ENCODE assay signal across 10 cellular contexts in genomic region chr15:41512078-41512394, GRCh38. TPM values are rescaled to one million over a fixed set of nuclear protein-coding genes. Genes with fewer than 3 reads are reported as not detected.
DNase-seq lines count a peak whose midpoint lies in the region; ATAC-seq and TF ChIP-seq lines count a peak whose summit lies in the region.
"Had no signal": no experiment of that assay in that cellular context is flagged by ENCODE, and none has a peak within 500 bp of the region (broad histone marks: within the 10 kb centered on the region; RNA-seq: fewer than 3 reads in every experiment).

No MANE protein-coding gene starts in this region.

- H2AFZ ChIP-seq in SK-N-SH (ENCODE audit: low read depth), result no peak overlapping the region

- H3K4me1 Mint-ChIP-seq in T-helper 1 cell treated with Interleukin-12 subunit alpha and Interleukin-12 subunit beta and Interleukin-4 antibody, amounts not matched to agents 30 μg/mL and 1 μg/mL, for 36 hours (ENCODE audit: low read depth), result peaks cover 17% of the 10 kb centered on the region
- peaks cover 8% of the 10 kb centered on the region for H3K4me1 Mint-ChIP-seq in activated T-helper 17 cell treated with anti-CD3 and anti-CD28 coated beads, Interleukin-2, amount 50 U/mL, for 72 hours
- H3K4me1 Mint-ChIP-seq in immature natural killer cell, result peaks cover 26 to 27% of the 10 kb centered on the region in 2 donors
- peaks cover 28% of the 10 kb centered on the region for H3K4me1 Mint-ChIP-seq in stimulated activated naive CD8-positive, alpha-beta T cell treated with anti-CD3 and anti-CD28 coated beads, Interleukin-15, amount 100 ng/mL, for 72 hours

- peaks cover 7% of the 10 kb centered on the region; the same call in 1 of the 2 replicates for H3K27me3 ChIP-seq in SK-N-SH (ENCODE audit: insufficient read depth)

- H3K4me1 ChIP-seq in SK-N-SH (ENCODE audit: control insufficient read depth in 1 of 2, insufficient read depth in 2 of 2, low read depth in 1 of 2, low read length in 1 of 2), result peaks cover 0 to 13% of the 10 kb centered on the region in 2 experiments; a peak in 1 of 4 replicates

- no peaks in the 10 kb centered on the region for H3K9me2 ChIP-seq in SK-N-SH

- no peak overlapping the region for H3K4me3 ChIP-seq in SK-N-SH (ENCODE audit: low read depth in 2 of 2, low read length in 1 of 2)

- no peaks in the 10 kb centered on the region for H3K9me3 ChIP-seq in SK-N-SH

- no peak overlapping the region for H3K27ac Mint-ChIP-seq in T-helper 1 cell treated with Interleukin-12 subunit alpha and Interleukin-12 subunit beta and Interleukin-4 antibody, amounts not matched to agents 30 μg/mL and 1 μg/mL, for 36 hours
- no peak overlapping the region for H3K27ac Mint-ChIP-seq in activated T-helper 17 cell treated with anti-CD3 and anti-CD28 coated beads, Interleukin-2, amount 50 U/mL, for 72 hours
- peak overlapping the region in 1 of 6 donors; percentile 28 for H3K27ac Mint-ChIP-seq in immature natural killer cell
- peak overlapping the region in 1 of 2 donors; percentile 13 for H3K27ac Mint-ChIP-seq in stimulated activated naive CD8-positive, alpha-beta T cell treated with anti-CD3 and anti-CD28 coated beads, Interleukin-15, amount 100 ng/mL, for 72 hours

- H3K79me2 ChIP-seq in SK-N-SH (ENCODE audit: insufficient read depth), result no peaks in the 10 kb centered on the region

- TF ChIP-seq CTCF in SK-N-SH (IDR thresholded peaks at IDR 0.05), result no peak

- POLR2A ChIA-PET in SK-N-SH (lab: Yijun Ruan, JAX), result no interaction called here

- TF ChIP-seq EP300 in SK-N-SH (IDR thresholded peaks at IDR 0.05; ENCODE audit: borderline replicate concordance in 1 of 2, low read depth in 1 of 2, low read length in 1 of 2), result no peak

- peaks cover 0 to 3% of the 10 kb centered on the region in 2 experiments for H3K36me3 ChIP-seq in SK-N-SH (replicated peaks in 1 of 2; ENCODE audit: control insufficient read depth in 1 of 2, insufficient read depth in 2 of 2, low read length in 1 of 2)

- DNase-seq in T-helper 1 cell (no peak), immature natural killer cell (no peak), cerebellum (ENCODE audit: low spot score) (no peak), SK-N-SH (no peak), HuH-7.5 (ENCODE audit: low spot score) (no peak)
- no peak for DNase-seq in stimulated activated naive CD8-positive, alpha-beta T cell treated with anti-CD3 and anti-CD28 coated beads, Interleukin-15, amount 100 ng/mL, for 72 hours
- DNase-seq: aorta had no signal

- H3K9me3 Mint-ChIP-seq in T-helper 1 cell treated with Interleukin-12 subunit alpha and Interleukin-12 subunit beta and Interleukin-4 antibody, amounts not matched to agents 30 μg/mL and 1 μg/mL, for 36 hours, result no peaks in the 10 kb centered on the region
- H3K9me3 Mint-ChIP-seq in activated T-helper 17 cell treated with anti-CD3 and anti-CD28 coated beads, Interleukin-2, amount 50 U/mL, for 72 hours, result no peaks in the 10 kb centered on the region
- no peaks in the 10 kb centered on the region for H3K9me3 Mint-ChIP-seq in immature natural killer cell
- no peaks in the 10 kb centered on the region for H3K9me3 Mint-ChIP-seq in stimulated activated naive CD8-positive, alpha-beta T cell treated with anti-CD3 and anti-CD28 coated beads, Interleukin-15, amount 100 ng/mL, for 72 hours

- 43% methylated on average over 1 of the region's 30 CpGs for WGBS in SK-N-SH (ENCODE audit: low lambda C conversion rate)

- ATAC-seq in activated T-helper 17 cell treated with anti-CD3 and anti-CD28 coated beads, Interleukin-2, amount 50 U/mL, for 72 hours (replicated peaks), result peak; percentile 31
- ATAC-seq in stimulated activated naive CD8-positive, alpha-beta T cell treated with anti-CD3 and anti-CD28 coated beads, Interleukin-15, amount 100 ng/mL, for 72 hours, result peak; percentile 36

- peak overlapping the region; percentile 61 for H3K4me3 Mint-ChIP-seq in T-helper 1 cell treated with Interleukin-12 subunit alpha and Interleukin-12 subunit beta and Interleukin-4 antibody, amounts not matched to agents 30 μg/mL and 1 μg/mL, for 36 hours
- H3K4me3 Mint-ChIP-seq in activated T-helper 17 cell treated with anti-CD3 and anti-CD28 coated beads, Interleukin-2, amount 50 U/mL, for 72 hours, result peak overlapping the region; percentile 77
- peak overlapping the region; percentile 81 to 87 (median 85) for H3K4me3 Mint-ChIP-seq in immature natural killer cell
- H3K4me3 Mint-ChIP-seq in stimulated activated naive CD8-positive, alpha-beta T cell treated with anti-CD3 and anti-CD28 coated beads, Interleukin-15, amount 100 ng/mL, for 72 hours, result peak overlapping the region; percentile 68 to 90

- CTCF ChIA-PET in SK-N-SH (lab: Yijun Ruan, JAX), result interaction anchor here (0.5 to 1.5 kb wide), 2 partner anchors 46 to 136 kb away, joined by 3 to 4 read pairs; no protein-coding TSS in a partner anchor

- H3K9ac ChIP-seq in SK-N-SH, result no peak overlapping the region
- H3K9ac ChIP-seq: KMS-11 had no signal

- H3K27ac ChIP-seq in SK-N-SH (ENCODE audit: low read depth in 2 of 2, low read length in 1 of 2), result no peak overlapping the region
- H3K27ac ChIP-seq: KMS-11 had no signal

- no peak for TF ChIP-seq RAD21 in SK-N-SH (IDR thresholded peaks at IDR 0.05; ENCODE audit: low read length)

- no peaks in the 10 kb centered on the region for H3F3A ChIP-seq in SK-N-SH (replicated peaks; ENCODE audit: insufficient read depth)

- H3K36me3 Mint-ChIP-seq in T-helper 1 cell treated with Interleukin-12 subunit alpha and Interleukin-12 subunit beta and Interleukin-4 antibody, amounts not matched to agents 30 μg/mL and 1 μg/mL, for 36 hours (ENCODE audit: low read depth), result peaks cover 9% of the 10 kb centered on the region
- H3K36me3 Mint-ChIP-seq in activated T-helper 17 cell treated with anti-CD3 and anti-CD28 coated beads, Interleukin-2, amount 50 U/mL, for 72 hours (ENCODE audit: low read depth), result peaks cover 7% of the 10 kb centered on the region
- H3K36me3 Mint-ChIP-seq in immature natural killer cell, result no peaks in the 10 kb centered on the region

- H3K4me2 ChIP-seq in SK-N-SH, result no peak overlapping the region
- H3K4me2 ChIP-seq: KMS-11 had no signal

- H3K27me3 Mint-ChIP-seq in T-helper 1 cell treated with Interleukin-12 subunit alpha and Interleukin-12 subunit beta and Interleukin-4 antibody, amounts not matched to agents 30 μg/mL and 1 μg/mL, for 36 hours (ENCODE audit: low read depth), result peaks cover 52% of the 10 kb centered on the region
- H3K27me3 Mint-ChIP-seq in activated T-helper 17 cell treated with anti-CD3 and anti-CD28 coated beads, Interleukin-2, amount 50 U/mL, for 72 hours, result no peaks in the 10 kb centered on the region
- peaks cover 2 to 20% (median 12%) of the 10 kb centered on the region in 3 donors for H3K27me3 Mint-ChIP-seq in immature natural killer cell (ENCODE audit: low read depth in 3 of 3)
- peaks cover 53% of the 10 kb centered on the region for H3K27me3 Mint-ChIP-seq in stimulated activated naive CD8-positive, alpha-beta T cell treated with anti-CD3 and anti-CD28 coated beads, Interleukin-15, amount 100 ng/mL, for 72 hours

- no peaks in the 10 kb centered on the region for H4K20me1 ChIP-seq in SK-N-SH (ENCODE audit: insufficient read depth)

TF ChIP-seq in SK-N-SH, 30 proteins besides CTCF, POLR2A, EP300 and RAD21:
- no peak for TF ChIP-seq NRF1 (IDR thresholded peaks at IDR 0.05; ENCODE audit: low read depth, low read length)
- no peak for TF ChIP-seq NFIC (IDR thresholded peaks at IDR 0.05; ENCODE audit: borderline replicate concordance)
- no peak for TF ChIP-seq TCF12 (IDR thresholded peaks at IDR 0.05)
- TF ChIP-seq, protein P1, sequence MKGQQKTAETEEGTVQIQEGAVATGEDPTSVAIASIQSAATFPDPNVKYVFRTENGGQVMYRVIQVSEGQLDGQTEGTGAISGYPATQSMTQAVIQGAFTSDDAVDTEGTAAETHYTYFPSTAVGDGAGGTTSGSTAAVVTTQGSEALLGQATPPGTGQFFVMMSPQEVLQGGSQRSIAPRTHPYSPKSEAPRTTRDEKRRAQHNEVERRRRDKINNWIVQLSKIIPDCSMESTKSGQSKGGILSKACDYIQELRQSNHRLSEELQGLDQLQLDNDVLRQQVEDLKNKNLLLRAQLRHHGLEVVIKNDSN (IDR thresholded peaks at IDR 0.05; ENCODE audit: borderline replicate concordance, low read depth), result no peak

RNA-seq across cellular contexts. Expression of gene LTK, which starts 1.6 kb away (rescaled TPM):
- 1 to 10 TPM; 1.9 to 2.8 TPM for total RNA-seq in activated T-helper 17 cell treated with anti-CD3 and anti-CD28 coated beads, Interleukin-2, amount 50 U/mL, for 72 hours
- polyA plus RNA-seq in immature natural killer cell (under 1 TPM in 1 of 3 donors, not detected in 2; 0.48 TPM), SK-N-SH (2012; rRNA removed) (0.06 and 0.07 TPM in 2 replicates)
- 0.36 TPM for total RNA-seq in cerebellum
- polyA plus RNA-seq in SK-N-SH (2012; cell fraction: cytosol; rRNA removed), result 0.01 and 0.07 TPM in 2 replicates
- 0.87 and 1.6 TPM in 2 replicates for polyA plus RNA-seq in SK-N-SH (2012; cell fraction: nucleus; rRNA removed)

RNA-seq across cellular contexts. Expression of gene ITPKA, which starts 18.4 kb away (rescaled TPM):
- 1 to 10 TPM; 3.5 to 5.5 TPM for total RNA-seq in activated T-helper 17 cell treated with anti-CD3 and anti-CD28 coated beads, Interleukin-2, amount 50 U/mL, for 72 hours
- polyA plus RNA-seq in immature natural killer cell (not detected), SK-N-SH (2012; rRNA removed) (1.0 and 2.2 TPM in 2 replicates)
- total RNA-seq in cerebellum, result 2.5 TPM
- 0.60 and 1.1 TPM in 2 replicates for polyA plus RNA-seq in SK-N-SH (2012; cell fraction: cytosol; rRNA removed)
- polyA plus RNA-seq in SK-N-SH (2012; cell fraction: nucleus; rRNA removed), result 4.9 and 7.4 TPM in 2 replicates

RNA-seq across cellular contexts. Expression of gene RPAP1, which starts 32.0 kb away (rescaled TPM):
- total RNA-seq in activated T-helper 17 cell treated with anti-CD3 and anti-CD28 coated beads, Interleukin-2, amount 50 U/mL, for 72 hours, result 10 to 100 TPM; 51.2 to 70.0 TPM
- polyA plus RNA-seq in immature natural killer cell, result 10 to 100 TPM in 1 of 3 donors, 1 to 10 TPM in 2; 3.7 to 15.0 (median 4.9) TPM
- 22.7 TPM for total RNA-seq in cerebellum
- polyA plus RNA-seq in SK-N-SH (2012; rRNA removed), result 18.0 and 20.2 TPM in 2 replicates
- polyA plus RNA-seq in SK-N-SH (2012; cell fraction: cytosol; rRNA removed), result 8.4 and 10.4 TPM in 2 replicates
- polyA plus RNA-seq in SK-N-SH (2012; cell fraction: nucleus; rRNA removed), result 54.9 and 55.9 TPM in 2 replicates

RNA-seq across cellular contexts. Expression of gene TYRO3, which starts 47.0 kb away (rescaled TPM):
- 1 to 10 TPM; 1.7 to 2.7 TPM for total RNA-seq in activated T-helper 17 cell treated with anti-CD3 and anti-CD28 coated beads, Interleukin-2, amount 50 U/mL, for 72 hours
- polyA plus RNA-seq in immature natural killer cell (under 1 TPM in 2 of 3 donors, not detected in 1; 0.38 to 0.95 TPM), SK-N-SH (2012; rRNA removed) (8.7 and 10.3 TPM in 2 replicates)
- 13.1 TPM for total RNA-seq in cerebellum
- polyA plus RNA-seq in SK-N-SH (2012; cell fraction: cytosol; rRNA removed), result 4.9 and 8.9 TPM in 2 replicates
- polyA plus RNA-seq in SK-N-SH (2012; cell fraction: nucleus; rRNA removed), result 9.2 and 10.5 TPM in 2 replicates
